ENCODE assay signal across 18 cellular contexts in genomic region chr4:10605056-10605455, GRCh38.
"Had no signal": no experiment of that assay in that cellular context is flagged by ENCODE, and none has a peak within 500 bp of the region (broad histone marks: within the 10 kb centered on the region; RNA-seq: fewer than 3 reads in every experiment).

No MANE protein-coding gene starts in this region.

- H3K36me3 ChIP-seq: heart right ventricle, neutrophil, ovary, right atrium auricular region, tibial artery, upper lobe of right lung had no signal

- H3K4me3 Mint-ChIP-seq: central memory CD8-positive, alpha-beta T cell; dendritic cell treated with granulocyte-macrophage colony-stimulating factor and Interleukin-4, amounts not matched to agents 40 ng/mL and 50 ng/mL, for 4 days; naive thymus-derived CD8-positive, alpha-beta T cell; stimulated activated effector memory CD8-positive, alpha-beta T cell treated with anti-CD3 and anti-CD28 coated beads, Interleukin-12 subunit alpha, Interleukin-12 subunit beta, amount 100 ng/mL, for 72 hours had no signal

- H3K4me1 ChIP-seq: heart right ventricle, right atrium auricular region, tibial artery, upper lobe of right lung had no signal

- FAIRE-seq: small intestine had no signal

- H3K9me3 Mint-ChIP-seq: central memory CD8-positive, alpha-beta T cell; dendritic cell treated with granulocyte-macrophage colony-stimulating factor and Interleukin-4, amounts not matched to agents 40 ng/mL and 50 ng/mL, for 4 days; stimulated activated effector memory CD8-positive, alpha-beta T cell treated with anti-CD3 and anti-CD28 coated beads, Interleukin-12 subunit alpha, Interleukin-12 subunit beta, amount 100 ng/mL, for 72 hours had no signal

- H3K27ac Mint-ChIP-seq: dendritic cell treated with granulocyte-macrophage colony-stimulating factor and Interleukin-4, amounts not matched to agents 40 ng/mL and 50 ng/mL, for 4 days; naive thymus-derived CD8-positive, alpha-beta T cell; stimulated activated effector memory CD8-positive, alpha-beta T cell treated with anti-CD3 and anti-CD28 coated beads, Interleukin-12 subunit alpha, Interleukin-12 subunit beta, amount 100 ng/mL, for 72 hours had no signal

- H3K9me3 ChIP-seq: heart right ventricle, mucosa of descending colon, neutrophil, ovary, right atrium auricular region, tibial artery, upper lobe of right lung had no signal

- H3K4me1 Mint-ChIP-seq: central memory CD8-positive, alpha-beta T cell; naive thymus-derived CD8-positive, alpha-beta T cell; stimulated activated effector memory CD8-positive, alpha-beta T cell treated with anti-CD3 and anti-CD28 coated beads, Interleukin-12 subunit alpha, Interleukin-12 subunit beta, amount 100 ng/mL, for 72 hours had no signal

- H3K36me3 Mint-ChIP-seq: naive thymus-derived CD8-positive, alpha-beta T cell; stimulated activated effector memory CD8-positive, alpha-beta T cell treated with anti-CD3 and anti-CD28 coated beads, Interleukin-12 subunit alpha, Interleukin-12 subunit beta, amount 100 ng/mL, for 72 hours had no signal

- ATAC-seq: heart right ventricle; left lobe of liver; mucosa of descending colon; naive thymus-derived CD8-positive, alpha-beta T cell; stimulated activated effector memory CD8-positive, alpha-beta T cell treated with anti-CD3 and anti-CD28 coated beads, Interleukin-12 subunit alpha, Interleukin-12 subunit beta, amount 100 ng/mL, for 72 hours; stimulated activated naive CD8-positive, alpha-beta T cell treated with anti-CD3 and anti-CD28 coated beads, Interleukin-15, Interleukin-2, amounts not matched to agents 100 U/mL and 50 U/mL, for 24 hours; upper lobe of right lung had no signal

- H3K27ac ChIP-seq: heart right ventricle, neutrophil, ovary, right atrium auricular region, tibial artery, upper lobe of right lung had no signal

- H3K4me3 ChIP-seq: heart right ventricle, mucosa of descending colon, ovary, right atrium auricular region, tibial artery, upper lobe of right lung had no signal

- H3K27me3 ChIP-seq: heart right ventricle, neutrophil, ovary, right atrium auricular region, tibial artery, upper lobe of right lung had no signal

- H3K27me3 Mint-ChIP-seq: central memory CD8-positive, alpha-beta T cell; dendritic cell treated with granulocyte-macrophage colony-stimulating factor and Interleukin-4, amounts not matched to agents 40 ng/mL and 50 ng/mL, for 4 days had no signal

- DNase-seq: erythroblast; foreskin melanocyte; heart right ventricle; hypothalamus; mucosa of descending colon; naive thymus-derived CD8-positive, alpha-beta T cell; ovary; small intestine; stimulated activated CD4-positive, alpha-beta T cell treated with anti-CD3 and anti-CD28 coated beads, Interleukin-2, amount 100 ng/mL, for 48 hours; stimulated activated naive CD8-positive, alpha-beta T cell treated with anti-CD3 and anti-CD28 coated beads, Interleukin-15, Interleukin-2, amounts not matched to agents 100 U/mL and 50 U/mL, for 24 hours; tibial artery; upper lobe of right lung had no signal
